Comparison of ENCODE assay signal across 10 cellular contexts in the genomic region with DNA sequence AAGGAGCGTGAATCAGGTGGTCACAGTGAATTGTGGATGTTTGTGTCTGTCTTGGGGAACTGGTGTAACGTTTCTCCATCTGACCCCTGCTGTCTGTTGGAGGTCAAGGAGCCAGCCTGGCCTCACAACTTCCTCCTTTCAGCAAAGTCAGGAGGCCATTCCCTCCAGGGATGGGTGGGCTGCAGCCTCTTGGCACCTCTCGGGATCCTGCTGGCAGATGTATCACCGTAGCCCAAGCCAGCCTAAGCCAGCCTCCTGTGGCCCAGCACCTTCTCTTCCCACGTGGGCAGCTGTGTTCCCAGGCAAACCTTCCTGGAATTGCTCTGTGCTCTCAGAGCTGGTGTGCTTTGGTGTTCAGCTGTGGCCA. TPM values are rescaled to one million over a fixed set of nuclear protein-coding genes. Genes with fewer than 3 reads are reported as not detected.
DNase-seq lines count a peak whose midpoint lies in the region; TF ChIP-seq lines count a peak whose summit lies in the region.
"Had no signal": no experiment of that assay in that cellular context is flagged by ENCODE, and none has a peak within 500 bp of the region (broad histone marks: within the 10 kb centered on the region; RNA-seq: fewer than 3 reads in every experiment).

No MANE protein-coding gene starts in this region.

- H3K27me3 Mint-ChIP-seq in activated T-cell treated with anti-CD3 and anti-CD28 coated beads, Interleukin-2, amount 50 U/mL, for 24 hours, result no peaks in the 10 kb centered on the region
- no peaks in the 10 kb centered on the region for H3K27me3 Mint-ChIP-seq in dendritic cell treated with granulocyte-macrophage colony-stimulating factor and Interleukin-4, amounts not matched to agents 40 ng/mL and 50 ng/mL, for 4 days
- H3K27me3 Mint-ChIP-seq in progenitor cell of endocrine pancreas, result peaks cover 5% of the 10 kb centered on the region

- H3K4me3 Mint-ChIP-seq in activated T-cell treated with anti-CD3 and anti-CD28 coated beads, Interleukin-2, amount 50 U/mL, for 24 hours, result peak overlapping the region; percentile 85
- no peak overlapping the region for H3K4me3 Mint-ChIP-seq in dendritic cell treated with granulocyte-macrophage colony-stimulating factor and Interleukin-4, amounts not matched to agents 40 ng/mL and 50 ng/mL, for 4 days
- H3K4me3 Mint-ChIP-seq in progenitor cell of endocrine pancreas (ENCODE audit: low read depth), result no peak overlapping the region

- no peaks in the 10 kb centered on the region for H3K9me3 Mint-ChIP-seq in activated T-cell treated with anti-CD3 and anti-CD28 coated beads, Interleukin-2, amount 50 U/mL, for 24 hours
- peaks cover 10% of the 10 kb centered on the region for H3K9me3 Mint-ChIP-seq in dendritic cell treated with granulocyte-macrophage colony-stimulating factor and Interleukin-4, amounts not matched to agents 40 ng/mL and 50 ng/mL, for 4 days
- peaks cover 3% of the 10 kb centered on the region for H3K9me3 Mint-ChIP-seq in progenitor cell of endocrine pancreas (ENCODE audit: low read depth)

- H3K36me3 Mint-ChIP-seq in activated T-cell treated with anti-CD3 and anti-CD28 coated beads, Interleukin-2, amount 50 U/mL, for 24 hours (ENCODE audit: low read depth), result peaks cover 20% of the 10 kb centered on the region
- H3K36me3 Mint-ChIP-seq in dendritic cell treated with granulocyte-macrophage colony-stimulating factor and Interleukin-4, amounts not matched to agents 40 ng/mL and 50 ng/mL, for 4 days (ENCODE audit: low read depth), result peaks cover 32% of the 10 kb centered on the region
- peaks cover 1% of the 10 kb centered on the region for H3K36me3 Mint-ChIP-seq in progenitor cell of endocrine pancreas (ENCODE audit: insufficient read depth)

- peak overlapping the region; percentile 96 for H3K27ac Mint-ChIP-seq in activated T-cell treated with anti-CD3 and anti-CD28 coated beads, Interleukin-2, amount 50 U/mL, for 24 hours
- H3K27ac Mint-ChIP-seq in dendritic cell treated with granulocyte-macrophage colony-stimulating factor and Interleukin-4, amounts not matched to agents 40 ng/mL and 50 ng/mL, for 4 days, result peak overlapping the region; percentile 95
- H3K27ac Mint-ChIP-seq in progenitor cell of endocrine pancreas, result peak overlapping the region; percentile 52

- DNase-seq in activated T-cell treated with anti-CD3 and anti-CD28 coated beads, Interleukin-2, amount 50 U/mL, for 24 hours, result no peak
- no peak for DNase-seq in activated T-cell treated with anti-CD3 and anti-CD28 coated beads, Interleukin-2, amount 50 U/mL, for 48 hours
- DNase-seq in NCI-H2171 treated with DMSO at 0.1 percent for 48 hours (lab: John Stamatoyannopoulos, UW) (peak; percentile 77), progenitor cell of endocrine pancreas (ENCODE audit: low spot score, unreplicated experiment) (no peak), GM19238 (ENCODE audit: insufficient read length, low spot score) (no peak), NCI-H2081 (lab: John Stamatoyannopoulos, UW) (no peak)
- DNase-seq in stimulated activated CD4-positive, alpha-beta T cell treated with anti-CD3 and anti-CD28 coated beads, Interleukin-4, amount 100 ng/mL, for 24 hours, result no peak
- DNase-seq: KG1, left cardiac atrium had no signal

- H3K4me1 Mint-ChIP-seq in activated T-cell treated with anti-CD3 and anti-CD28 coated beads, Interleukin-2, amount 50 U/mL, for 24 hours (ENCODE audit: low read depth), result peaks cover 76% of the 10 kb centered on the region
- H3K4me1 Mint-ChIP-seq in dendritic cell treated with granulocyte-macrophage colony-stimulating factor and Interleukin-4, amounts not matched to agents 40 ng/mL and 50 ng/mL, for 4 days (ENCODE audit: low read depth), result peaks cover 57% of the 10 kb centered on the region
- peaks cover 18% of the 10 kb centered on the region for H3K4me1 Mint-ChIP-seq in progenitor cell of endocrine pancreas (ENCODE audit: low read depth)

- intact Hi-C loops in dendritic cell treated with granulocyte-macrophage colony-stimulating factor and Interleukin-4, amounts not matched to agents 40 ng/mL and 50 ng/mL, for 4 days (cut with micrococcal nuclease), result loop anchor here (2.0 to 10.0 kb wide), 4 partner anchors 26 to 72 kb away; no protein-coding TSS in a partner anchor

- TF ChIP-seq CTCF in progenitor cell of endocrine pancreas (IDR thresholded peaks at IDR 0.05; ENCODE audit: unreplicated experiment), result no peak

RNA-seq across cellular contexts. Expression of gene HPCAL1, which starts 30.5 kb away (rescaled TPM):
- total RNA-seq in progenitor cell of endocrine pancreas, result 16.5 and 16.8 TPM in 2 replicates
